ENCODE assay signal across 23 cellular contexts in genomic region chr5:62608529-62609511, GRCh38.
"Had no signal": no experiment of that assay in that cellular context is flagged by ENCODE, and none has a peak within 500 bp of the region (broad histone marks: within the 10 kb centered on the region; RNA-seq: fewer than 3 reads in every experiment).

No MANE protein-coding gene starts in this region.

- H3K9me3 Mint-ChIP-seq: activated CD4-positive, alpha-beta T cell treated with anti-CD3 and anti-CD28 coated beads, Interleukin-2, amount 10 ng/mL, durations not matched to agents 7 days and 5 days; activated T-helper 17 cell treated with anti-CD3 and anti-CD28 coated beads, Interleukin-2, amount 50 U/mL, for 72 hours; effector memory CD8-positive, alpha-beta T cell; stimulated activated naive CD8-positive, alpha-beta T cell treated with anti-CD3 and anti-CD28 coated beads, Interleukin-15, amount 100 ng/mL, for 72 hours had no signal

- H3K4me3 ChIP-seq: adrenal gland, ascending aorta, colonic mucosa, dorsolateral prefrontal cortex, esophagus muscularis mucosa, gastroesophageal sphincter, right lobe of liver, skin epidermis, tibial artery had no signal

- ATAC-seq: activated CD4-positive, CD25-positive, alpha-beta regulatory T cell treated with anti-CD3 and anti-CD28 coated beads, Interleukin-2, amount 50 U/mL, for 24 hours; activated T-helper 17 cell treated with anti-CD3 and anti-CD28 coated beads, Interleukin-2, amount 50 U/mL, for 72 hours; effector memory CD8-positive, alpha-beta T cell; gastroesophageal sphincter; right lobe of liver; stimulated activated naive CD8-positive, alpha-beta T cell treated with anti-CD3 and anti-CD28 coated beads, Interleukin-15, amount 100 ng/mL, for 72 hours had no signal

- DNase-seq: activated CD4-positive, alpha-beta T cell treated with anti-CD3 and anti-CD28 coated beads, Interleukin-2, amount 10 ng/mL, durations not matched to agents 7 days and 5 days; activated CD8-positive, alpha-beta memory T cell treated with anti-CD3 and anti-CD28 coated beads for 24 hours; activated CD8-positive, alpha-beta memory T cell treated with anti-CD3 and anti-CD28 coated beads, Interleukin-2, amount 50 U/mL, for 4 hours; activated T-cell treated with anti-CD3 and anti-CD28 coated beads, Interleukin-2, amount 50 U/mL, for 24 hours; adrenal gland; colonic mucosa; effector memory CD8-positive, alpha-beta T cell; kidney glomerular epithelial cell; mesenchymal stem cell; right lobe of liver; stimulated activated CD4-positive, alpha-beta T cell treated with anti-CD3 and anti-CD28 coated beads, Interleukin-1b, Interleukin-23, amount 100 ng/mL, for 48 hours; stimulated activated naive CD8-positive, alpha-beta T cell treated with anti-CD3 and anti-CD28 coated beads, Interleukin-15, amount 100 ng/mL, for 72 hours; tibial artery had no signal

- H3K4me1 ChIP-seq: adrenal gland, ascending aorta, colonic mucosa, esophagus muscularis mucosa, gastroesophageal sphincter, parathyroid adenoma, right lobe of liver, tibial artery had no signal

- H3K9me3 ChIP-seq: adrenal gland, ascending aorta, colonic mucosa, esophagus muscularis mucosa, gastroesophageal sphincter, right lobe of liver, tibial artery had no signal

- H3K27me3 ChIP-seq: adrenal gland, ascending aorta, colonic mucosa, dorsolateral prefrontal cortex, esophagus muscularis mucosa, gastroesophageal sphincter, right lobe of liver, tibial artery had no signal

- H3K27ac ChIP-seq: adrenal gland, ascending aorta, colonic mucosa, dorsolateral prefrontal cortex, esophagus muscularis mucosa, gastroesophageal sphincter, parathyroid adenoma, right lobe of liver, skin epidermis, tibial artery, VCaP had no signal

- H3K27me3 Mint-ChIP-seq: activated CD4-positive, alpha-beta T cell treated with anti-CD3 and anti-CD28 coated beads, Interleukin-2, amount 10 ng/mL, durations not matched to agents 7 days and 5 days; activated naive CD8-positive, alpha-beta T cell; activated T-cell treated with anti-CD3 and anti-CD28 coated beads, Interleukin-2, amount 50 U/mL, for 24 hours; activated T-helper 17 cell treated with anti-CD3 and anti-CD28 coated beads, Interleukin-2, amount 50 U/mL, for 72 hours; effector memory CD8-positive, alpha-beta T cell; stimulated activated naive CD8-positive, alpha-beta T cell treated with anti-CD3 and anti-CD28 coated beads, Interleukin-15, amount 100 ng/mL, for 72 hours had no signal

- H3K27ac Mint-ChIP-seq: activated CD4-positive, alpha-beta T cell treated with anti-CD3 and anti-CD28 coated beads, Interleukin-2, amount 10 ng/mL, durations not matched to agents 7 days and 5 days; activated T-cell treated with anti-CD3 and anti-CD28 coated beads, Interleukin-2, amount 50 U/mL, for 24 hours; activated T-helper 17 cell treated with anti-CD3 and anti-CD28 coated beads, Interleukin-2, amount 50 U/mL, for 72 hours; effector memory CD8-positive, alpha-beta T cell; stimulated activated naive CD8-positive, alpha-beta T cell treated with anti-CD3 and anti-CD28 coated beads, Interleukin-15, amount 100 ng/mL, for 72 hours had no signal

- H3K4me1 Mint-ChIP-seq: activated T-helper 17 cell treated with anti-CD3 and anti-CD28 coated beads, Interleukin-2, amount 50 U/mL, for 72 hours; stimulated activated naive CD8-positive, alpha-beta T cell treated with anti-CD3 and anti-CD28 coated beads, Interleukin-15, amount 100 ng/mL, for 72 hours had no signal

- H3K4me3 Mint-ChIP-seq: activated CD4-positive, alpha-beta T cell treated with anti-CD3 and anti-CD28 coated beads, Interleukin-2, amount 10 ng/mL, durations not matched to agents 7 days and 5 days; activated naive CD8-positive, alpha-beta T cell; activated T-cell treated with anti-CD3 and anti-CD28 coated beads, Interleukin-2, amount 50 U/mL, for 24 hours; activated T-helper 17 cell treated with anti-CD3 and anti-CD28 coated beads, Interleukin-2, amount 50 U/mL, for 72 hours; effector memory CD8-positive, alpha-beta T cell; stimulated activated naive CD8-positive, alpha-beta T cell treated with anti-CD3 and anti-CD28 coated beads, Interleukin-15, amount 100 ng/mL, for 72 hours had no signal
